In the genomic region with DNA sequence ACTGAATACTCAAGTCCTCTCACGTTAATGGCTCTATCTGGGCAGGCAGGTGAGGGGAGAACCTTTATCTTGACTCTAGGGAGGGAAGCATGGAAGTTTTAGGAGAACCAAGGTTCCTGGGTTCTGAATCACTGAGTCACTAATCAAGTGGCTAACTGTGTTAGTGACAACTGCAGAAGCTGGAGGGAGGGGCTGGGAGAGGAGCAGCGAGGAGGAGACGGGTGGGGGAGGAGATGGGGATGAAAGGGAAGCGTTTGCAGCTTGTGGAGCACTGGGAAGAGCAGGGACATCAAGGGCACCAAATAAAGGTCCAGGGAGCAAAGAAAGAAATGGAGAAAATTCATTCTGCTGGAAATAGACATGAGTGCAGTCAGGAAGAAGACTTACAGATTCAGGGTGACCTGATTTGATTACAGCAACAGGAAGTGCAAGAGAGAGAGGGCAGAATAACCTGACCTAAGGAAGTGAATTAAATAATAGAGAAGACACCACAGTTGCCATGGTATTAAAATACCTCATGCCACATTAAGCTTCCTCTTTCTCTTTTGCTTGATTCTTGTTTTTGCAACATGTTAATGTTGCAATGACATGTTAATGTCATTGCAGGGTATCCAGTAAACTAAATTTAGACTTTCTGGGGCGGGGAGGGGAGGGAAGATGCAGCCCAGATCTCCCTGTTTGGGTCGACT, we compare ENCODE assay signal across 9 cellular contexts. TPM values are rescaled to one million over a fixed set of nuclear protein-coding genes. Genes with fewer than 3 reads are reported as not detected.
DNase-seq lines count a peak whose midpoint lies in the region; ATAC-seq and TF ChIP-seq lines count a peak whose summit lies in the region.
"Had no signal": no experiment of that assay in that cellular context is flagged by ENCODE, and none has a peak within 500 bp of the region (broad histone marks: within the 10 kb centered on the region; RNA-seq: fewer than 3 reads in every experiment).

No MANE protein-coding gene starts in this region.

- H3K4me1 ChIP-seq in mucosa of rectum (ENCODE audit: control insufficient read depth in 2 of 2, insufficient read depth in 2 of 2, low read length in 2 of 2), result peaks cover 6 to 11% of the 10 kb centered on the region in 2 donors

- peak overlapping the region; percentile 99 for H3K27ac Mint-ChIP-seq in CD4-positive, alpha-beta T cell
- no peak overlapping the region for H3K27ac Mint-ChIP-seq in WTC11

- POLR2A ChIA-PET in CD4-positive, alpha-beta T cell (lab: Charles Lee), result interaction anchor here (0.5 to 1.1 kb wide), 3 partner anchors 9 to 107 kb away, joined by 3 to 6 read pairs (median 3); no protein-coding TSS in a partner anchor
- POLR2A ChIA-PET in WTC11 (lab: Charles Lee), result no interaction called here

- peaks cover 42% of the 10 kb centered on the region for H3K4me1 Mint-ChIP-seq in CD4-positive, alpha-beta T cell (ENCODE audit: low read depth)
- H3K4me1 Mint-ChIP-seq in WTC11, result peaks cover 27% of the 10 kb centered on the region

- peaks cover 12% of the 10 kb centered on the region for H3K36me3 Mint-ChIP-seq in CD4-positive, alpha-beta T cell (ENCODE audit: low read depth)
- H3K36me3 Mint-ChIP-seq in WTC11, result no peaks in the 10 kb centered on the region

- H3K9me3 ChIP-seq in CD4-positive, alpha-beta T cell (ENCODE audit: control insufficient read depth, low read length), result no peaks in the 10 kb centered on the region
- no peaks in the 10 kb centered on the region for H3K9me3 ChIP-seq in mucosa of rectum (ENCODE audit: control insufficient read depth in 2 of 2, low read length in 2 of 2)

- H3K27me3 Mint-ChIP-seq in CD4-positive, alpha-beta T cell, result peaks cover 9% of the 10 kb centered on the region
- H3K27me3 Mint-ChIP-seq in WTC11 (ENCODE audit: low read depth), result peaks cover 63% of the 10 kb centered on the region

- no peak for TF ChIP-seq CTCF in CD4-positive, alpha-beta T cell (IDR thresholded peaks at IDR 0.05)
- TF ChIP-seq CTCF in WTC11 (IDR thresholded peaks at IDR 0.05), result no peak

- peak overlapping the region; percentile 78 for H3K4me3 Mint-ChIP-seq in CD4-positive, alpha-beta T cell
- H3K4me3 Mint-ChIP-seq in WTC11, result no peak overlapping the region

- no peak overlapping the region for H3K27ac ChIP-seq in CD4-positive, alpha-beta T cell (ENCODE audit: low read depth, low read length)
- peak overlapping the region; percentile 7 to 52 for H3K27ac ChIP-seq in mucosa of rectum (ENCODE audit: low read depth in 2 of 2, low read length in 2 of 2)

- CTCF ChIA-PET in CD4-positive, alpha-beta T cell (lab: Charles Lee), result interaction anchor here (0.6 kb wide), 2 partner anchors 43 to 586 kb away, joined by 3 to 4 read pairs; no protein-coding TSS in a partner anchor
- CTCF ChIA-PET in WTC11 (lab: Charles Lee), result interaction anchor here (0.6 to 1.0 kb wide), 2 partner anchors 16 to 96 kb away, joined by 3 to 4 read pairs; no protein-coding TSS in a partner anchor

- H3K9ac ChIP-seq in mucosa of rectum (ENCODE audit: low read depth in 1 of 2, low read length in 2 of 2), result no peak overlapping the region

- no peaks in the 10 kb centered on the region for H3K36me3 ChIP-seq in mucosa of rectum (ENCODE audit: control insufficient read depth in 2 of 2, insufficient read depth in 2 of 2, low read length in 2 of 2)

- ATAC-seq in CD4-positive, alpha-beta T cell (ENCODE audit: poor library complexity), result peak; percentile 35
- ATAC-seq in HG03354 (IDR thresholded peaks at IDR 0.05; ENCODE audit: poor library complexity, severe bottlenecking, unreplicated experiment) (peak; percentile 35), WTC11 (peak; percentile 11; the same call in 1 of the 2 replicates), HG03045 (IDR thresholded peaks at IDR 0.05; ENCODE audit: unreplicated experiment) (no peak), GM21360 (IDR thresholded peaks at IDR 0.05; ENCODE audit: unreplicated experiment) (no peak)
- ATAC-seq: left lobe of liver had no signal

- H3K9me3 Mint-ChIP-seq in CD4-positive, alpha-beta T cell, result no peaks in the 10 kb centered on the region
- no peaks in the 10 kb centered on the region for H3K9me3 Mint-ChIP-seq in WTC11

- no peak overlapping the region for H3K4me3 ChIP-seq in mucosa of rectum (ENCODE audit: low read length in 2 of 2)

- intact Hi-C loops in CD4-positive, alpha-beta T cell (cut with DNase I, micrococcal nuclease), result loop anchor here in 1 of 2 experiments (5.0 kb wide), 1 partner anchor 33 kb away; no protein-coding TSS in a partner anchor

- no peaks in the 10 kb centered on the region for H3K27me3 ChIP-seq in CD4-positive, alpha-beta T cell (ENCODE audit: control insufficient read depth, insufficient read depth, low read length)
- H3K27me3 ChIP-seq in mucosa of rectum (ENCODE audit: control insufficient read depth in 2 of 2, insufficient read depth in 2 of 2, low read length in 2 of 2), result no peaks in the 10 kb centered on the region

- no peak for DNase-seq in CD4-positive, alpha-beta T cell
- DNase-seq in WTC11 (ENCODE audit: low spot score) (peak; percentile 26), NCI-H187 (lab: John Stamatoyannopoulos, UW) (no peak)
- DNase-seq in stimulated activated CD4-positive, alpha-beta T cell treated with anti-CD3 and anti-CD28 coated beads, Interleukin-4, amount 100 ng/mL, for 1 hour, result no peak

TF ChIP-seq in WTC11, 78 proteins besides CTCF, POLR2A, EP300 and RAD21:
- TF ChIP-seq, protein P1, sequence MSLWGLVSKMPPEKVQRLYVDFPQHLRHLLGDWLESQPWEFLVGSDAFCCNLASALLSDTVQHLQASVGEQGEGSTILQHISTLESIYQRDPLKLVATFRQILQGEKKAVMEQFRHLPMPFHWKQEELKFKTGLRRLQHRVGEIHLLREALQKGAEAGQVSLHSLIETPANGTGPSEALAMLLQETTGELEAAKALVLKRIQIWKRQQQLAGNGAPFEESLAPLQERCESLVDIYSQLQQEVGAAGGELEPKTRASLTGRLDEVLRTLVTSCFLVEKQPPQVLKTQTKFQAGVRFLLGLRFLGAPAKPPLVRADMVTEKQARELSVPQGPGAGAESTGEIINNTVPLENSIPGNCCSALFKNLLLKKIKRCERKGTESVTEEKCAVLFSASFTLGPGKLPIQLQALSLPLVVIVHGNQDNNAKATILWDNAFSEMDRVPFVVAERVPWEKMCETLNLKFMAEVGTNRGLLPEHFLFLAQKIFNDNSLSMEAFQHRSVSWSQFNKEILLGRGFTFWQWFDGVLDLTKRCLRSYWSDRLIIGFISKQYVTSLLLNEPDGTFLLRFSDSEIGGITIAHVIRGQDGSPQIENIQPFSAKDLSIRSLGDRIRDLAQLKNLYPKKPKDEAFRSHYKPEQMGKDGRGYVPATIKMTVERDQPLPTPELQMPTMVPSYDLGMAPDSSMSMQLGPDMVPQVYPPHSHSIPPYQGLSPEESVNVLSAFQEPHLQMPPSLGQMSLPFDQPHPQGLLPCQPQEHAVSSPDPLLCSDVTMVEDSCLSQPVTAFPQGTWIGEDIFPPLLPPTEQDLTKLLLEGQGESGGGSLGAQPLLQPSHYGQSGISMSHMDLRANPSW (CRISPR knock-in tag; conservative IDR thresholded peaks at IDR 0.05; ENCODE audit: low read depth), result no peak
- TF ChIP-seq ZNF396 (CRISPR knock-in tag; IDR thresholded peaks at IDR 0.05; ENCODE audit: borderline replicate concordance), result no peak
- TF ChIP-seq, protein P2, sequence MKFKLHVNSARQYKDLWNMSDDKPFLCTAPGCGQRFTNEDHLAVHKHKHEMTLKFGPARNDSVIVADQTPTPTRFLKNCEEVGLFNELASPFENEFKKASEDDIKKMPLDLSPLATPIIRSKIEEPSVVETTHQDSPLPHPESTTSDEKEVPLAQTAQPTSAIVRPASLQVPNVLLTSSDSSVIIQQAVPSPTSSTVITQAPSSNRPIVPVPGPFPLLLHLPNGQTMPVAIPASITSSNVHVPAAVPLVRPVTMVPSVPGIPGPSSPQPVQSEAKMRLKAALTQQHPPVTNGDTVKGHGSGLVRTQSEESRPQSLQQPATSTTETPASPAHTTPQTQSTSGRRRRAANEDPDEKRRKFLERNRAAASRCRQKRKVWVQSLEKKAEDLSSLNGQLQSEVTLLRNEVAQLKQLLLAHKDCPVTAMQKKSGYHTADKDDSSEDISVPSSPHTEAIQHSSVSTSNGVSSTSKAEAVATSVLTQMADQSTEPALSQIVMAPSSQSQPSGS (CRISPR knock-in tag; IDR thresholded peaks at IDR 0.05; ENCODE audit: borderline replicate concordance, low read depth), result no peak
- TF ChIP-seq, protein P3, sequence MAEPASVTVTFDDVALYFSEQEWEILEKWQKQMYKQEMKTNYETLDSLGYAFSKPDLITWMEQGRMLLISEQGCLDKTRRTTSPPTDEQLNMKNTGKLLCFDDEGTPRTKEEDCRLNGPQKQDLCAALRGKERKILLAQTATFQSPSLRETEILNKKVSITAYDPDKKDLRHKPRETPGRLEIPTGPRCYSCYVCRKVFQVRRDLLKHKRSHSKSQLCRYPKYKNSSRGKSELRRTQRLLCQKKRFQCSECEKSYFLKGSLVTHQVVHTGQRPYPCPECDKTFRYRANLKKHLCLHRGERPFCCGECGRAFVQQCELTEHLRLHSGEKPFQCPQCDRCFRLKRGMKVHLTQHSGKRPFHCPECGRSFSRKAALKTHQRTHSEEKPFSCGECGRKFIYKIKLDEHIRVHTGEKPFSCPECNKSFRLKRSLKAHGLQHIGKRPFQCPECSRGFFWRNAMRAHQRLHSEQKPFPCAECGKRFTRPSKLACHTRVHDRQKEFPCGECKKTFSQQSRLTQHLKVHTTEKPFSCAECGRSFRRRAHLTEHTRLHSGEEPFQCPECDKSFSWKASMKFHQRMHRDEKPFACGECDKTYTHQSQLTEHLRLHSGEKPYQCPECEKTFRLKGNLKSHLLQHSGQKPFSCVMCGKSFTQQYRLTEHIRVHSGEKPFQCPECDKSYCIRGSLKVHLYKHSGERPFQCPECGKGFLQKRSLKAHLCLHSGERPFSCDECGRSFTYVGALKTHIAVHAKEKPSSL (CRISPR knock-in tag; conservative IDR thresholded peaks at IDR 0.05), result no peak
- TF ChIP-seq ZNF121 (CRISPR knock-in tag; IDR thresholded peaks at IDR 0.05), result no peak
- no peak for TF ChIP-seq ZNF138 (CRISPR knock-in tag; conservative IDR thresholded peaks at IDR 0.05)
- TF ChIP-seq, protein P4, sequence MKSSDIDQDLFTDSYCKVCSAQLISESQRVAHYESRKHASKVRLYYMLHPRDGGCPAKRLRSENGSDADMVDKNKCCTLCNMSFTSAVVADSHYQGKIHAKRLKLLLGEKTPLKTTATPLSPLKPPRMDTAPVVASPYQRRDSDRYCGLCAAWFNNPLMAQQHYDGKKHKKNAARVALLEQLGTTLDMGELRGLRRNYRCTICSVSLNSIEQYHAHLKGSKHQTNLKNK (CRISPR knock-in tag; IDR thresholded peaks at IDR 0.05), result no peak

RNA-seq across cellular contexts. Expression of a gene that starts 4.5 kb away (rescaled TPM):
- 10 to 100 TPM; 23.1 to 23.5 TPM for total RNA-seq in CD4-positive, alpha-beta T cell
- 4.6 to 5.6 TPM (median 4.9 TPM) in 3 replicates for total RNA-seq in WTC11 (2021)

Comparison
In these comparisons a context has a peak if more than half of its experiments do, and no peak if none do; other contexts are left out.
1. ATAC-seq: peak in CD4-positive, alpha-beta T cell (single experiment), HG03354 (single experiment) and WTC11 (single experiment); none in HG03045 (single experiment) and GM21360 (single experiment).